1 cellular context compared by ENCODE assay signal in the genomic region with DNA sequence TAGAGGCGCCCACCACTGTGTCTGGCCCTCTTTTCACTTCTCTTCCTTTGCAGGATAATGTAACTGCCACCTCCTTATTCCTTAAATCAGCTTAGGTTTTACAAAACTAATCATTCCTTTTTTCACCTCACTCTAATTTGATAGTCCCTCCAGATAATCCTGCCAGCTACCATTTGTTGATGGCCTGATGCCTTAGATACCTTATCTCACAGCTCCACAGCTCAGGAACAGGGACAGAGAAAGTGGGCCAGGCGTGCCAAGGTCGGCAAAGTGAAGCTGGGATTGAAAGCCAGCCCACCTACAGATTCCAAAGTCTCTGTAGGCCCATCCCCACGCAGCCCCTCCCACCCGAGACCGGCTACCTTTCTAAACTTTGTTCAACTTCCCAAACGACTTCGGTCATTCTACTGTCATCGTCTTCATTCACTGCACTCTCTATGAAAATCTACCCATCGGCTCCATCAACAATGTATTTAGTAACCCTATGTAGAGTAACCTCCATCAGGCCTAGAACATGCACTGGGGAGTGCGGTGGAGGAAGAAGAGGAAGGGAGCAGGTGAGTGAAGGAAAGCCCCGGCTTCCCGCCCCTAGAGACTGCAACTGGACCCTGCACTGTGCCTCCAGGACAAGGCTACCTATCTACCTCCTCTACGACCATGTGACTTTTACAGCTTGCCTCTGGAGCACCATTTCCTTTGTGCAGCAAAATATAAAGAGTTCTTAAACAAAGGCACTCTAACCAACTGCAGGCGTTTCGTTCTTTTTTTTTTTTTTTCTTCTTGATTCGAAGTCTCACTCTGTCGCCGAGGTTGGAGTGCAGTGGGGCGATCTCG.
TF ChIP-seq lines count a peak whose summit lies in the region.

No MANE protein-coding gene starts in this region.

TF ChIP-seq in K562, 482 proteins besides CTCF, POLR2A, EP300 and RAD21 (continued from another document and continues in another):
- TF ChIP-seq, protein P1, sequence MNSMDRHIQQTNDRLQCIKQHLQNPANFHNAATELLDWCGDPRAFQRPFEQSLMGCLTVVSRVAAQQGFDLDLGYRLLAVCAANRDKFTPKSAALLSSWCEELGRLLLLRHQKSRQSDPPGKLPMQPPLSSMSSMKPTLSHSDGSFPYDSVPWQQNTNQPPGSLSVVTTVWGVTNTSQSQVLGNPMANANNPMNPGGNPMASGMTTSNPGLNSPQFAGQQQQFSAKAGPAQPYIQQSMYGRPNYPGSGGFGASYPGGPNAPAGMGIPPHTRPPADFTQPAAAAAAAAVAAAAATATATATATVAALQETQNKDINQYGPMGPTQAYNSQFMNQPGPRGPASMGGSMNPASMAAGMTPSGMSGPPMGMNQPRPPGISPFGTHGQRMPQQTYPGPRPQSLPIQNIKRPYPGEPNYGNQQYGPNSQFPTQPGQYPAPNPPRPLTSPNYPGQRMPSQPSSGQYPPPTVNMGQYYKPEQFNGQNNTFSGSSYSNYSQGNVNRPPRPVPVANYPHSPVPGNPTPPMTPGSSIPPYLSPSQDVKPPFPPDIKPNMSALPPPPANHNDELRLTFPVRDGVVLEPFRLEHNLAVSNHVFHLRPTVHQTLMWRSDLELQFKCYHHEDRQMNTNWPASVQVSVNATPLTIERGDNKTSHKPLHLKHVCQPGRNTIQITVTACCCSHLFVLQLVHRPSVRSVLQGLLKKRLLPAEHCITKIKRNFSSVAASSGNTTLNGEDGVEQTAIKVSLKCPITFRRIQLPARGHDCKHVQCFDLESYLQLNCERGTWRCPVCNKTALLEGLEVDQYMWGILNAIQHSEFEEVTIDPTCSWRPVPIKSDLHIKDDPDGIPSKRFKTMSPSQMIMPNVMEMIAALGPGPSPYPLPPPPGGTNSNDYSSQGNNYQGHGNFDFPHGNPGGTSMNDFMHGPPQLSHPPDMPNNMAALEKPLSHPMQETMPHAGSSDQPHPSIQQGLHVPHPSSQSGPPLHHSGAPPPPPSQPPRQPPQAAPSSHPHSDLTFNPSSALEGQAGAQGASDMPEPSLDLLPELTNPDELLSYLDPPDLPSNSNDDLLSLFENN (IDR thresholded peaks at IDR 0.05; ENCODE audit: low read depth in 2 of 2, low read length in 2 of 2), result 0 out of 4 replicates have a peak, but pooled peaks of 1 of the 2 experiments have one; percentile 28
- TF ChIP-seq CBFA2T3 (IDR thresholded peaks at IDR 0.05) (peak; percentile 74), NFE2L1 (tag; IDR thresholded peaks at IDR 0.05; ENCODE audit: borderline replicate concordance, low read depth) (no peak), ZNF274 (IDR thresholded peaks at IDR 0.05; ENCODE audit: borderline replicate concordance, low read depth, low read length) (no peak), CBFA2T2 (conservative IDR thresholded peaks at IDR 0.05) (peak; percentile 55), ZNF277 (CRISPR knock-in tag; IDR thresholded peaks at IDR 0.05; ENCODE audit: borderline replicate concordance) (no peak), SMAD1 (IDR thresholded peaks at IDR 0.05; ENCODE audit: low read depth, low read length, partially characterized antibody) (no peak), FUS (optimal IDR thresholded peaks at IDR 0.05; ENCODE audit: low read depth, low read length) (no peak), RBM34 (IDR thresholded peaks at IDR 0.05; ENCODE audit: borderline replicate concordance, insufficient read depth, low read length) (no peak), TEAD1 (CRISPR knock-in tag; IDR thresholded peaks at IDR 0.05) (no peak), E2F3 (CRISPR knock-in tag; IDR thresholded peaks at IDR 0.05) (no peak), NFIX (CRISPR knock-in tag; IDR thresholded peaks at IDR 0.05; ENCODE audit: low read depth) (no peak), ZNF140 (CRISPR knock-in tag; IDR thresholded peaks at IDR 0.05) (no peak), NCOR1 (IDR thresholded peaks at IDR 0.05) (peak; percentile 50; the same call in 1 of the 2 replicates), KDM1A (IDR thresholded peaks at IDR 0.05) (0 out of 4 replicates have a peak, but pooled peaks of 1 of the 2 experiments have one; percentile 9), EGR1 (conservative IDR thresholded peaks at IDR 0.05) (no peak), EZH2 (IDR thresholded peaks at IDR 0.05; ENCODE audit: borderline replicate concordance, low read depth, low read length) (no peak), ARID1B (IDR thresholded peaks at IDR 0.05) (peak; percentile 75), TEAD4 (IDR thresholded peaks at IDR 0.05; ENCODE audit: low read length) (peak; percentile 69), TEAD4 (CRISPR knock-in tag; IDR thresholded peaks at IDR 0.05; ENCODE audit: borderline replicate concordance) (no peak), NFXL1 (CRISPR knock-in tag; IDR thresholded peaks at IDR 0.05) (no peak), ZNF780A (CRISPR knock-in tag; IDR thresholded peaks at IDR 0.05) (no peak), BHLHE40 (IDR thresholded peaks at IDR 0.05; ENCODE audit: low read length) (0 out of 2 replicates have a peak, but pooled peaks have one; percentile 39), MEIS2 (IDR thresholded peaks at IDR 0.05; ENCODE audit: partially characterized antibody) (peak; percentile 16), BRD4 (IDR thresholded peaks at IDR 0.05) (no peak), HNRNPLL (IDR thresholded peaks at IDR 0.05; ENCODE audit: low read depth, low read length, poor library complexity, severe bottlenecking) (no peak), ZKSCAN3 (CRISPR knock-in tag; IDR thresholded peaks at IDR 0.05) (no peak), ZC3H11A (IDR thresholded peaks at IDR 0.05; ENCODE audit: low read depth, low read length) (no peak), TAL1 (IDR thresholded peaks at IDR 0.05) (peak; percentile 58), CEBPZ (IDR thresholded peaks at IDR 0.05; ENCODE audit: borderline replicate concordance, low read depth, low read length) (no peak), ATF7 (IDR thresholded peaks at IDR 0.05) (no peak), CC2D1A (IDR thresholded peaks at IDR 0.05) (no peak), MAFF (IDR thresholded peaks at IDR 0.05; ENCODE audit: low read length) (no peak), CCNT2 (IDR thresholded peaks at IDR 0.05; ENCODE audit: borderline replicate concordance, extremely low read depth, insufficient read length, low read depth, low read length) (no peak), RCOR1 (IDR thresholded peaks at IDR 0.05; ENCODE audit: borderline replicate concordance in 1 of 2, low read depth in 2 of 2, low read length in 2 of 2) (peak in 1 of 2 experiments; percentile 50; a peak in 1 of 4 replicates), SIN3A (IDR thresholded peaks at IDR 0.05; ENCODE audit: borderline replicate concordance in 2 of 2, control insufficient read depth in 1 of 2, low read depth in 2 of 2, low read length in 2 of 2) (no peak), ZNF707 (CRISPR knock-in tag; conservative IDR thresholded peaks at IDR 0.05) (no peak), RAD51 (IDR thresholded peaks at IDR 0.05; ENCODE audit: borderline replicate concordance, low read depth) (peak; percentile 20; the same call in 1 of the 2 replicates), ETV6 (IDR thresholded peaks at IDR 0.05; ENCODE audit: borderline replicate concordance in 1 of 2, low read depth in 2 of 2, low read length in 1 of 2) (no peak), ETV6 (CRISPR knock-in tag; IDR thresholded peaks at IDR 0.05; ENCODE audit: borderline replicate concordance) (no peak), PRPF4 (IDR thresholded peaks at IDR 0.05; ENCODE audit: insufficient read depth, low read depth, low read length, poor library complexity, severe bottlenecking) (no peak), YY1 (IDR thresholded peaks at IDR 0.05; ENCODE audit: borderline replicate concordance in 1 of 3, control insufficient read depth in 1 of 3, extremely low read depth in 1 of 3, insufficient read depth in 3 of 3, insufficient read length in 1 of 3, insufficient replicate concordance in 2 of 3, low read depth in 1 of 3, low read length in 2 of 3) (no peak), PCBP2 (IDR thresholded peaks at IDR 0.05; ENCODE audit: low read depth, low read length, poor library complexity, severe bottlenecking) (no peak), MAZ (CRISPR knock-in tag; conservative IDR thresholded peaks at IDR 0.05 in 1 of 2, IDR thresholded peaks at IDR 0.05 in 1 of 2) (no peak), EWSR1 (IDR thresholded peaks at IDR 0.05; ENCODE audit: borderline replicate concordance, low read depth, partially characterized antibody) (no peak), USF1 (CRISPR knock-in tag; IDR thresholded peaks at IDR 0.05) (peak; percentile 43; the same call in 1 of the 2 replicates), IFI16 (CRISPR knock-in tag; IDR thresholded peaks at IDR 0.05) (no peak)
- TF ChIP-seq, protein P2, sequence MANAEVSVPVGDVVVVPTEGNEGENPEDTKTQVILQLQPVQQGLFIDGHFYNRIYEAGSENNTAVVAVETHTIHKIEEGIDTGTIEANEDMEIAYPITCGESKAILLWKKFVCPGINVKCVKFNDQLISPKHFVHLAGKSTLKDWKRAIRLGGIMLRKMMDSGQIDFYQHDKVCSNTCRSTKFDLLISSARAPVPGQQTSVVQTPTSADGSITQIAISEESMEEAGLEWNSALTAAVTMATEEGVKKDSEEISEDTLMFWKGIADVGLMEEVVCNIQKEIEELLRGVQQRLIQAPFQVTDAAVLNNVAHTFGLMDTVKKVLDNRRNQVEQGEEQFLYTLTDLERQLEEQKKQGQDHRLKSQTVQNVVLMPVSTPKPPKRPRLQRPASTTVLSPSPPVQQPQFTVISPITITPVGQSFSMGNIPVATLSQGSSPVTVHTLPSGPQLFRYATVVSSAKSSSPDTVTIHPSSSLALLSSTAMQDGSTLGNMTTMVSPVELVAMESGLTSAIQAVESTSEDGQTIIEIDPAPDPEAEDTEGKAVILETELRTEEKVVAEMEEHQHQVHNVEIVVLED (CRISPR knock-in tag; IDR thresholded peaks at IDR 0.05), result no peak
- TF ChIP-seq, protein P3, sequence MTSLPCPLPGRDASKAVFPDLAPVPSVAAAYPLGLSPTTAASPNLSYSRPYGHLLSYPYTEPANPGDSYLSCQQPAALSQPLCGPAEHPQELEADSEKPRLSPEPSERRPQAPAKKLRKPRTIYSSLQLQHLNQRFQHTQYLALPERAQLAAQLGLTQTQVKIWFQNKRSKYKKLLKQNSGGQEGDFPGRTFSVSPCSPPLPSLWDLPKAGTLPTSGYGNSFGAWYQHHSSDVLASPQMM (CRISPR knock-in tag; IDR thresholded peaks at IDR 0.05), result no peak
- TF ChIP-seq, protein P4, sequence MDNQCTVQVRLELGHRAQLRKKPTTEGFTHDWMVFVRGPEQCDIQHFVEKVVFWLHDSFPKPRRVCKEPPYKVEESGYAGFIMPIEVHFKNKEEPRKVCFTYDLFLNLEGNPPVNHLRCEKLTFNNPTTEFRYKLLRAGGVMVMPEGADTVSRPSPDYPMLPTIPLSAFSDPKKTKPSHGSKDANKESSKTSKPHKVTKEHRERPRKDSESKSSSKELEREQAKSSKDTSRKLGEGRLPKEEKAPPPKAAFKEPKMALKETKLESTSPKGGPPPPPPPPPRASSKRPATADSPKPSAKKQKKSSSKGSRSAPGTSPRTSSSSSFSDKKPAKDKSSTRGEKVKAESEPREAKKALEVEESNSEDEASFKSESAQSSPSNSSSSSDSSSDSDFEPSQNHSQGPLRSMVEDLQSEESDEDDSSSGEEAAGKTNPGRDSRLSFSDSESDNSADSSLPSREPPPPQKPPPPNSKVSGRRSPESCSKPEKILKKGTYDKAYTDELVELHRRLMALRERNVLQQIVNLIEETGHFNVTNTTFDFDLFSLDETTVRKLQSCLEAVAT (IDR thresholded peaks at IDR 0.05), result no peak
- TF ChIP-seq, protein P5, sequence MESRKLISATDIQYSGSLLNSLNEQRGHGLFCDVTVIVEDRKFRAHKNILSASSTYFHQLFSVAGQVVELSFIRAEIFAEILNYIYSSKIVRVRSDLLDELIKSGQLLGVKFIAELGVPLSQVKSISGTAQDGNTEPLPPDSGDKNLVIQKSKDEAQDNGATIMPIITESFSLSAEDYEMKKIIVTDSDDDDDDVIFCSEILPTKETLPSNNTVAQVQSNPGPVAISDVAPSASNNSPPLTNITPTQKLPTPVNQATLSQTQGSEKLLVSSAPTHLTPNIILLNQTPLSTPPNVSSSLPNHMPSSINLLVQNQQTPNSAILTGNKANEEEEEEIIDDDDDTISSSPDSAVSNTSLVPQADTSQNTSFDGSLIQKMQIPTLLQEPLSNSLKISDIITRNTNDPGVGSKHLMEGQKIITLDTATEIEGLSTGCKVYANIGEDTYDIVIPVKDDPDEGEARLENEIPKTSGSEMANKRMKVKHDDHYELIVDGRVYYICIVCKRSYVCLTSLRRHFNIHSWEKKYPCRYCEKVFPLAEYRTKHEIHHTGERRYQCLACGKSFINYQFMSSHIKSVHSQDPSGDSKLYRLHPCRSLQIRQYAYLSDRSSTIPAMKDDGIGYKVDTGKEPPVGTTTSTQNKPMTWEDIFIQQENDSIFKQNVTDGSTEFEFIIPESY (CRISPR knock-in tag; IDR thresholded peaks at IDR 0.05), result no peak
